In genomic region chr20:4171538-4172116, GRCh38 we compare ENCODE assay signal across 8 cellular contexts. TPM values are rescaled to one million over a fixed set of nuclear protein-coding genes. Genes with fewer than 3 reads are reported as not detected.
A peak's percentile ranks its signal among the peaks of the same experiment; 100 is the strongest.
DNase-seq lines count a peak whose midpoint lies in the region; ATAC-seq, FAIRE-seq and TF ChIP-seq lines count a peak whose summit lies in the region.

No MANE protein-coding gene starts in this region.

- SMC1A ChIA-PET in GM12878 (lab: Charles Lee; ENCODE audit: uncharacterized antibody, unreplicated experiment): interaction anchor here (0.6 kb wide), 1 partner anchor 151 kb away, joined by 3 read pairs; no protein-coding TSS in a partner anchor

- H3K4me3 ChIP-seq in GM12878 (no peak overlapping the region), right lobe of liver (peak overlapping the region; percentile 29 to 55 (median 53)), tibial artery (peak overlapping the region; percentile 53 to 60)

- 64% methylated on average over 13 of the region's 13 CpGs for WGBS in GM12878 (ENCODE audit: insufficient coverage, insufficient replicate concordance, low lambda C conversion rate, missing lambda C conversion rate)
- 21% methylated on average over 2 of the region's 13 CpGs for WGBS in right lobe of liver (ENCODE audit: insufficient coverage, low coverage, low lambda C conversion rate, missing lambda C conversion rate)

- RAD21 ChIA-PET in GM12878 (lab: Charles Lee; ENCODE audit: unreplicated experiment): interaction anchor here (0.8 kb wide), 1 partner anchor 65 kb away, joined by 3 read pairs; no protein-coding TSS in a partner anchor

- no TSS peak for BruUV-seq in GM12878 (replicated peaks; lab: Mats Ljungman, UMichigan)

- H3K9ac ChIP-seq in GM12878 (ENCODE audit: control insufficient read depth, insufficient read depth, low read length): no peak overlapping the region

- H2AFZ ChIP-seq in GM12878 (ENCODE audit: control insufficient read depth, low read depth, low read length): no peak overlapping the region

- POLR2A ChIA-PET in GM12878 (lab: Charles Lee): no interaction called here

- TF ChIP-seq RAD21 in GM12878 (IDR thresholded peaks at IDR 0.05; ENCODE audit: insufficient read depth, low read depth, low read length): no peak

- peak overlapping the region; percentile 95; the same call in 1 of the 2 replicates for H3K4me2 ChIP-seq in GM12878 (ENCODE audit: control insufficient read depth, insufficient read depth)

- no peak for TF ChIP-seq CTCF in GM12878 (IDR thresholded peaks at IDR 0.05 in 2 of 3, conservative IDR thresholded peaks at IDR 0.05 in 1 of 3; ENCODE audit: control insufficient read depth in 2 of 3, extremely low read depth in 1 of 3, insufficient read depth in 1 of 3, low read depth in 3 of 3, low read length in 3 of 3)
- no peak for TF ChIP-seq CTCF in right lobe of liver (IDR thresholded peaks at IDR 0.05)
- TF ChIP-seq CTCF in tibial artery (IDR thresholded peaks at IDR 0.05): no peak
- TF ChIP-seq CTCF in D721Med (IDR thresholded peaks at IDR 0.05; ENCODE audit: insufficient read depth, missing control alignments): no peak

- no peaks in the 10 kb centered on the region for H3K9me3 ChIP-seq in GM12878 (replicated peaks; ENCODE audit: control insufficient read depth, insufficient read depth, low read length)
- H3K9me3 ChIP-seq in right lobe of liver: no peaks in the 10 kb centered on the region
- H3K9me3 ChIP-seq in tibial artery: no peaks in the 10 kb centered on the region

- FAIRE-seq in GM12878 (lab: Jason Lieb, UNC) (no peak), D721Med (lab: Jason Lieb, UNC) (no peak)

- in situ Hi-C loops in GM12878 (cut with MboI): no loop called here

- ATAC-seq in GM12878 (no peak; the same call in 2 of the 3 replicates), right lobe of liver (peak; percentile 38 to 62 (median 46))

- CTCF ChIA-PET in GM12878 (lab: Yijun Ruan, JAX): interaction anchor here (0.9 kb wide), 1 partner anchor 87 kb away, joined by 3 read pairs; no protein-coding TSS in a partner anchor

- H3K27me3 ChIP-seq in GM12878 (replicated peaks in 1 of 2; ENCODE audit: control insufficient read depth in 2 of 2, insufficient read depth in 2 of 2, low read length in 1 of 2): peaks cover 0 to 1% of the 10 kb centered on the region in 2 experiments; a peak in 3 of 4 replicates
- no peaks in the 10 kb centered on the region for H3K27me3 ChIP-seq in right lobe of liver
- no peaks in the 10 kb centered on the region for H3K27me3 ChIP-seq in tibial artery

- TF ChIP-seq EP300 in GM12878 (IDR thresholded peaks at IDR 0.05; ENCODE audit: borderline replicate concordance in 1 of 2, control insufficient read depth in 1 of 2, low read depth in 2 of 2, low read length in 2 of 2): no peak

- H3K4me1 ChIP-seq in GM12878 (ENCODE audit: control insufficient read depth, insufficient read depth, low read length) (peaks cover 3% of the 10 kb centered on the region; the same call in 1 of the 2 replicates), right lobe of liver (peaks cover 0 to 10% (median 4%) of the 10 kb centered on the region in 4 donors), tibial artery (peaks cover 0 to 20% (median 8%) of the 10 kb centered on the region in 4 donors)

- H4K20me1 ChIP-seq in GM12878 (ENCODE audit: control insufficient read depth, insufficient read depth): no peaks in the 10 kb centered on the region

- TF ChIP-seq POLR2A in GM12878 (IDR thresholded peaks at IDR 0.05; ENCODE audit: low read depth, low read length) (no peak), right lobe of liver (IDR thresholded peaks at IDR 0.05) (peak; percentile 15)

- no peaks in the 10 kb centered on the region for H3K79me2 ChIP-seq in GM12878 (ENCODE audit: control insufficient read depth, insufficient read depth, low read length)

- H3K36me3 ChIP-seq in GM12878 (ENCODE audit: control insufficient read depth in 2 of 2, insufficient read depth in 2 of 2, low read length in 1 of 2) (no peaks in the 10 kb centered on the region), right lobe of liver (no peaks in the 10 kb centered on the region), tibial artery (peaks cover 0 to 2% (median 0%) of the 10 kb centered on the region in 3 donors)

- intact Hi-C loops in GM12878 (cut with micrococcal nuclease; ENCODE audit: unreplicated experiment): no loop called here
- intact Hi-C loops in right lobe of liver (cut with DNase I): no loop called here
- intact Hi-C loops in tibial artery (cut with DNase I; ENCODE audit: low total_unique reads): no loop called here

- H3K27ac ChIP-seq in GM12878 (ENCODE audit: control insufficient read depth, insufficient read depth) (no peak overlapping the region), right lobe of liver (peak overlapping the region; percentile 3 to 53 (median 22)), tibial artery (peak overlapping the region; percentile 66 to 71)

- peak; percentile 61 for DNase-seq in activated CD8-positive, alpha-beta memory T cell treated with anti-CD3 and anti-CD28 coated beads for 24 hours
- DNase-seq in activated CD8-positive, alpha-beta memory T cell treated with anti-CD3 and anti-CD28 coated beads, Interleukin-2, amount 50 U/mL, for 4 hours: no peak
- no peak for DNase-seq in GM12878 (ENCODE audit: low read depth, low spot score)
- peak in 1 of 3 donors; percentile 42 for DNase-seq in right lobe of liver
- DNase-seq in tibial artery: no peak
- DNase-seq in HPDE6-E6E7 (ENCODE audit: extremely low spot score): no peak
- DNase-seq in globus pallidus (ENCODE audit: low spot score): no peak
- no peak for DNase-seq in D721Med (ENCODE audit: insufficient read length, low spot score)

TF ChIP-seq in GM12878, 131 proteins besides CTCF, POLR2A, EP300 and RAD21 (continues in another document):
- no peak for TF ChIP-seq IKZF1 (conservative IDR thresholded peaks at IDR 0.05)
- TF ChIP-seq, protein P1, sequence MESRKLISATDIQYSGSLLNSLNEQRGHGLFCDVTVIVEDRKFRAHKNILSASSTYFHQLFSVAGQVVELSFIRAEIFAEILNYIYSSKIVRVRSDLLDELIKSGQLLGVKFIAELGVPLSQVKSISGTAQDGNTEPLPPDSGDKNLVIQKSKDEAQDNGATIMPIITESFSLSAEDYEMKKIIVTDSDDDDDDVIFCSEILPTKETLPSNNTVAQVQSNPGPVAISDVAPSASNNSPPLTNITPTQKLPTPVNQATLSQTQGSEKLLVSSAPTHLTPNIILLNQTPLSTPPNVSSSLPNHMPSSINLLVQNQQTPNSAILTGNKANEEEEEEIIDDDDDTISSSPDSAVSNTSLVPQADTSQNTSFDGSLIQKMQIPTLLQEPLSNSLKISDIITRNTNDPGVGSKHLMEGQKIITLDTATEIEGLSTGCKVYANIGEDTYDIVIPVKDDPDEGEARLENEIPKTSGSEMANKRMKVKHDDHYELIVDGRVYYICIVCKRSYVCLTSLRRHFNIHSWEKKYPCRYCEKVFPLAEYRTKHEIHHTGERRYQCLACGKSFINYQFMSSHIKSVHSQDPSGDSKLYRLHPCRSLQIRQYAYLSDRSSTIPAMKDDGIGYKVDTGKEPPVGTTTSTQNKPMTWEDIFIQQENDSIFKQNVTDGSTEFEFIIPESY (IDR thresholded peaks at IDR 0.05): no peak
- no peak for TF ChIP-seq PAX5 (IDR thresholded peaks at IDR 0.05; ENCODE audit: borderline replicate concordance, low read depth, low read length)
- no peak for TF ChIP-seq HSF1 (IDR thresholded peaks at IDR 0.05; ENCODE audit: low read depth, low read length)
- TF ChIP-seq IRF3 (IDR thresholded peaks at IDR 0.05): no peak

RNA-seq across cellular contexts. Expression of gene SMOX, which starts 23.0 kb away (rescaled TPM):
- 0.59 and 0.86 TPM in 2 replicates for total RNA-seq in GM12878 (2013; cell fraction: nucleolus; rRNA removed)
- 0.11 and 0.23 TPM in 2 replicates for total RNA-seq in GM12878 (2014; rRNA removed)
- total RNA-seq in GM12878 (2014; rRNA removed; fragmentation: Illumina TruSeq; extraction: Trizol): not detected in 2 replicates
- total RNA-seq in GM12878 (2021): 0.15 and 0.21 TPM in 2 replicates
- not detected for polyA plus RNA-seq in GM12878 (2011; ENCODE audit: low read depth)
- 0.04 and 0.27 TPM in 2 replicates for polyA plus RNA-seq in GM12878 (2011; rRNA removed)
- polyA plus RNA-seq in GM12878 (2011; cell fraction: cytosol; rRNA removed): 0.25 and 0.33 TPM in 2 replicates
- polyA plus RNA-seq in GM12878 (2011; cell fraction: nucleus; rRNA removed): 0.18 and 0.27 TPM in 2 replicates
- polyA plus RNA-seq in GM12878 (2012): 0.10 TPM in 1 of 2 replicates, not detected in the other
- 0.32 TPM in 1 of 2 replicates, not detected in the other for polyA plus RNA-seq in GM12878 (2014; fragmentation: Illumina TruSeq; extraction: Trizol)
- under 1 TPM; 0.09 to 0.31 TPM for polyA plus RNA-seq in GM12878 (2014; fragmentation: Nextera tagmentation; extraction: Ambion mirVana)
- 0.08 and 0.13 TPM in 2 replicates for polyA plus RNA-seq in GM12878 (2014; rRNA removed)
- not detected for polyA plus RNA-seq in GM12878 (2016; fragmentation: Nextera tagmentation; extraction: Ambion mirVana)
- 0.36 TPM in 1 of 2 replicates, not detected in the other for polyA minus RNA-seq in GM12878 (2011; rRNA and poly(A)+ RNA removed)
- 1.2 TPM in 1 of 2 replicates, not detected in the other for polyA minus RNA-seq in GM12878 (2011; cell fraction: cytosol; rRNA and poly(A)+ RNA removed)
- polyA minus RNA-seq in GM12878 (2011; cell fraction: nucleus; rRNA and poly(A)+ RNA removed): not detected in 2 replicates
- 10 to 100 TPM in 1 of 6 experiments, 1 to 10 TPM in 4, under 1 TPM in 1; 0.95 to 11.7 (median 4.3) TPM for total RNA-seq in right lobe of liver
